ENCODE assay signal across 8 cellular contexts in genomic region chr18:711330-711692, GRCh38. TPM values are rescaled to one million over a fixed set of nuclear protein-coding genes. Genes with fewer than 3 reads are reported as not detected.
A peak's percentile ranks its signal among the peaks of the same experiment; 100 is the strongest.
DNase-seq lines count a peak whose midpoint lies in the region; ATAC-seq and TF ChIP-seq lines count a peak whose summit lies in the region.

No MANE protein-coding gene starts in this region.

- H3K4me3 Mint-ChIP-seq in activated naive CD4-positive, alpha-beta T cell treated with anti-CD3 and anti-CD28 coated beads, Interleukin-2, amount 50 U/mL, for 24 hours, result peak overlapping the region; percentile 90

- H2BK5ac ChIP-seq in IMR-90 (ENCODE audit: low read depth, low read length, poor library complexity, severe bottlenecking), result peak overlapping the region; percentile 16

- intact Hi-C loops in IMR-90 (cut with micrococcal nuclease), result loop anchor here (5.0 kb wide), 1 partner anchor 54 kb away; the partner anchor contains the start of gene TYMS
- intact Hi-C loops in right lobe of liver (cut with DNase I), result no loop called here
- intact Hi-C loops in transverse colon (cut with DNase I; ENCODE audit: low total_unique reads), result no loop called here

- H3K27me3 Mint-ChIP-seq in activated naive CD4-positive, alpha-beta T cell treated with anti-CD3 and anti-CD28 coated beads, Interleukin-2, amount 50 U/mL, for 24 hours, result no peaks in the 10 kb centered on the region

- H4K5ac ChIP-seq in IMR-90 (ENCODE audit: low read depth, low read length), result 0 out of 2 replicates have a peak overlapping the region, but pooled peaks have one; percentile 13

- H2AFZ ChIP-seq in IMR-90 (replicated peaks; ENCODE audit: low read length, poor library complexity), result peak overlapping the region; percentile 95

- peaks cover 8% of the 10 kb centered on the region for H3K36me3 Mint-ChIP-seq in activated naive CD4-positive, alpha-beta T cell treated with anti-CD3 and anti-CD28 coated beads, Interleukin-2, amount 50 U/mL, for 24 hours

- dilution Hi-C loops in IMR-90 (cut with HindIII; ENCODE audit: low sequenced_read_pairs, unreplicated experiment), result no loop called here

- peak overlapping the region; percentile 31 for H3K18ac ChIP-seq in IMR-90 (ENCODE audit: low read depth, low read length)

- peak overlapping the region; percentile 48 to 68 for H4K8ac ChIP-seq in IMR-90 (ENCODE audit: low read depth in 2 of 2, low read length in 2 of 2)

- no peak for TF ChIP-seq EP300 in transverse colon (IDR thresholded peaks at IDR 0.05; ENCODE audit: low read depth)

- BruUV-seq in IMR-90 (replicated peaks; lab: Mats Ljungman, UMichigan), result no TSS peak

- peaks cover 5% of the 10 kb centered on the region for H3K9me3 Mint-ChIP-seq in activated naive CD4-positive, alpha-beta T cell treated with anti-CD3 and anti-CD28 coated beads, Interleukin-2, amount 50 U/mL, for 24 hours

- no peak overlapping the region for H3K56ac ChIP-seq in IMR-90 (ENCODE audit: extremely low read depth, insufficient read depth, low read length)

- no peak for TF ChIP-seq RAD21 in IMR-90 (IDR thresholded peaks at IDR 0.05; ENCODE audit: low read length)

- no peak overlapping the region for H2BK15ac ChIP-seq in IMR-90 (ENCODE audit: low read depth, low read length)

- H2AK9ac ChIP-seq in IMR-90 (replicated peaks; ENCODE audit: low read depth, low read length, poor library complexity), result peak overlapping the region; percentile 95

- H3K9ac ChIP-seq in IMR-90 (ENCODE audit: low read depth, low read length), result peak overlapping the region; percentile 41

- H3K23ac ChIP-seq in IMR-90 (ENCODE audit: low read depth, low read length), result peak overlapping the region; percentile 62

- H3K4me3 ChIP-seq in IMR-90 (ENCODE audit: insufficient read depth, low read depth, low read length) (peak overlapping the region; percentile 54), brain microvascular endothelial cell (ENCODE audit: low read depth, low read length) (peak overlapping the region; percentile 73), right lobe of liver (peak overlapping the region; percentile 53 to 69 (median 60)), transverse colon (peak overlapping the region; percentile 49 to 73 (median 60))

- peaks cover 21 to 32% of the 10 kb centered on the region in 2 experiments for H3K79me1 ChIP-seq in IMR-90 (ENCODE audit: low read depth in 1 of 2, low read length in 2 of 2)

- peak overlapping the region; percentile 93 for H3K4me2 ChIP-seq in IMR-90 (ENCODE audit: low read depth, low read length)

- peaks cover 6% of the 10 kb centered on the region; the same call in 1 of the 2 replicates for H3K9me3 ChIP-seq in IMR-90 (ENCODE audit: control insufficient read depth, insufficient read depth, low read length)
- no peaks in the 10 kb centered on the region for H3K9me3 ChIP-seq in right lobe of liver
- H3K9me3 ChIP-seq in transverse colon, result no peaks in the 10 kb centered on the region

- H4K20me1 ChIP-seq in IMR-90 (ENCODE audit: insufficient read depth, low read length), result peaks cover 7% of the 10 kb centered on the region; the same call in 1 of the 2 replicates

- H3K27me3 ChIP-seq in IMR-90 (ENCODE audit: control insufficient read depth, insufficient read depth, low read length) (no peaks in the 10 kb centered on the region), brain microvascular endothelial cell (replicated peaks) (no peaks in the 10 kb centered on the region), right lobe of liver (no peaks in the 10 kb centered on the region), transverse colon (no peaks in the 10 kb centered on the region)

- POLR2A ChIA-PET in IMR-90 (lab: Charles Lee; ENCODE audit: unreplicated experiment), result no interaction called here

- peak overlapping the region; percentile 60 for H3K4ac ChIP-seq in IMR-90 (ENCODE audit: low read depth, low read length)

- H3K4me1 ChIP-seq in IMR-90 (ENCODE audit: control insufficient read depth, insufficient read depth, low read length), result no peaks in the 10 kb centered on the region
- H3K4me1 ChIP-seq in right lobe of liver, result peaks cover 0 to 7% (median 0%) of the 10 kb centered on the region in 4 donors
- peaks cover 0 to 19% (median 6%) of the 10 kb centered on the region in 4 donors for H3K4me1 ChIP-seq in transverse colon

- no peak for DNase-seq in activated naive CD4-positive, alpha-beta T cell treated with anti-CD3 and anti-CD28 coated beads, Interleukin-2, amount 50 U/mL, for 16 hours
- DNase-seq in IMR-90 (no peak), brain microvascular endothelial cell (no peak), right lobe of liver (no peak), transverse colon (peak; percentile 13), kidney glomerular epithelial cell (lab: John Stamatoyannopoulos, UW) (no peak)
- no peak for DNase-seq in activated CD4-positive, alpha-beta T cell treated with anti-CD3 and anti-CD28 coated beads, Interleukin-2, amount 50 U/mL, for 1 hour

- H3K4me1 Mint-ChIP-seq in activated naive CD4-positive, alpha-beta T cell treated with anti-CD3 and anti-CD28 coated beads, Interleukin-2, amount 50 U/mL, for 24 hours, result peaks cover 49% of the 10 kb centered on the region

- peak overlapping the region; percentile 17 for H3K14ac ChIP-seq in IMR-90 (replicated peaks; ENCODE audit: low read depth, low read length)

- WGBS in IMR-90 (ENCODE audit: extremely low coverage in 2 of 2, insufficient read length in 1 of 2), 2 experiments, result no CpG with 5 or more reads among the region's 8 CpGs
- WGBS in right lobe of liver (ENCODE audit: insufficient coverage, low coverage, low lambda C conversion rate, missing lambda C conversion rate), result 18% methylated on average over 8 of the region's 8 CpGs
- WGBS in transverse colon (ENCODE audit: low coverage in 1 of 2), 2 donors, result 9 to 14% methylated on average over 3 to 8 of the region's 8 CpGs

- peak overlapping the region; percentile 94 for H3K27ac Mint-ChIP-seq in activated naive CD4-positive, alpha-beta T cell treated with anti-CD3 and anti-CD28 coated beads, Interleukin-2, amount 50 U/mL, for 24 hours

- in situ Hi-C loops in IMR-90 (cut with MboI; ENCODE audit: low sequenced_read_pairs) (no loop called here), brain microvascular endothelial cell (cut with HindIII; ENCODE audit: low pct_ligation_motif_present, low sequenced_read_pairs) (no loop called here), transverse colon (cut with MboI; ENCODE audit: low pct_ligation_motif_present in 1 of 4, low pct_unique_long_range_greater_than_20kb in 1 of 4, low sequenced_read_pairs in 3 of 4) (no loop called here)

- TF ChIP-seq POLR2A in IMR-90 (IDR thresholded peaks at IDR 0.05; ENCODE audit: low read depth, low read length) (no peak), right lobe of liver (IDR thresholded peaks at IDR 0.05) (no peak), transverse colon (IDR thresholded peaks at IDR 0.05) (no peak)

- TF ChIP-seq CTCF in IMR-90 (conservative IDR thresholded peaks at IDR 0.05; ENCODE audit: low read depth, low read length) (no peak), brain microvascular endothelial cell (IDR thresholded peaks at IDR 0.05; ENCODE audit: low read depth, low read length, missing control alignments) (no peak), right lobe of liver (IDR thresholded peaks at IDR 0.05) (no peak), transverse colon (IDR thresholded peaks at IDR 0.05) (no peak)

- H3K9me1 ChIP-seq in IMR-90 (ENCODE audit: insufficient read depth, low read length), result peaks cover 4% of the 10 kb centered on the region

- peak overlapping the region; percentile 54 for H4K91ac ChIP-seq in IMR-90 (ENCODE audit: insufficient read depth, low read depth, low read length)

- peak overlapping the region; percentile 74; the same call in 1 of the 2 replicates for H2BK120ac ChIP-seq in IMR-90 (ENCODE audit: low read depth, low read length)

- H2AK5ac ChIP-seq in IMR-90 (ENCODE audit: low read depth, low read length), result peak overlapping the region; percentile 59

- H3K27ac ChIP-seq in IMR-90 (ENCODE audit: insufficient read depth, low read length), result peak overlapping the region; percentile 3; the same call in 1 of the 2 replicates
- H3K27ac ChIP-seq in brain microvascular endothelial cell, result peak overlapping the region; percentile 73
- H3K27ac ChIP-seq in right lobe of liver, result peak overlapping the region; percentile 84 to 95 (median 90)
- peak overlapping the region; percentile 80 to 91 (median 90) for H3K27ac ChIP-seq in transverse colon

- H3K36me3 ChIP-seq in IMR-90 (ENCODE audit: control insufficient read depth, insufficient read depth, low read length) (peaks cover 4% of the 10 kb centered on the region; the same call in 1 of the 2 replicates), brain microvascular endothelial cell (replicated peaks) (no peaks in the 10 kb centered on the region), right lobe of liver (peaks cover 0 to 2% (median 0%) of the 10 kb centered on the region in 4 donors), transverse colon (no peaks in the 10 kb centered on the region)

- no peak overlapping the region for H2BK20ac ChIP-seq in IMR-90 (ENCODE audit: low read depth, low read length)

- CTCF ChIA-PET in IMR-90 (lab: Yijun Ruan, JAX), result interaction anchor here (0.8 kb wide), 1 partner anchor 32 kb away, joined by 3 read pairs; no protein-coding TSS in a partner anchor

- peak; percentile 13 for ATAC-seq in IMR-90 (ENCODE audit: low read depth)
- peak in 1 of 4 donors; percentile 2 for ATAC-seq in right lobe of liver

TF ChIP-seq in IMR-90, 13 proteins besides CTCF, POLR2A, EP300 and RAD21 (continues in another document):
- TF ChIP-seq NFE2L2 (IDR thresholded peaks at IDR 0.05; ENCODE audit: low read depth, low read length) (no peak), MAFK (IDR thresholded peaks at IDR 0.05; ENCODE audit: low read depth, low read length) (no peak), CHD1 (IDR thresholded peaks at IDR 0.05; ENCODE audit: low read depth, low read length) (no peak), USF2 (IDR thresholded peaks at IDR 0.05; ENCODE audit: low read depth, low read length) (no peak)

RNA-seq across cellular contexts. Expression of gene ENOSF1, which starts 1.1 kb away (rescaled TPM):
- total RNA-seq in IMR-90 (2012; rRNA removed) (10.0 and 12.2 TPM in 2 replicates), right lobe of liver (10 to 100 TPM; 36.7 to 71.9 (median 58.5) TPM), transverse colon (10 to 100 TPM; 44.5 to 97.3 (median 74.2) TPM)
- 10.6 and 12.6 TPM in 2 replicates for polyA plus RNA-seq in IMR-90 (2012; rRNA removed)
- polyA plus RNA-seq in IMR-90 (2012; cell fraction: cytosol; rRNA removed), result 6.0 and 7.4 TPM in 2 replicates
- 75.1 and 113 TPM in 2 replicates for polyA plus RNA-seq in IMR-90 (2012; cell fraction: nucleus; rRNA removed; ENCODE audit: low replicate concordance)

RNA-seq across cellular contexts. Expression of gene TYMS, which starts 53.9 kb away (rescaled TPM):
- total RNA-seq in IMR-90 (2012; rRNA removed) (26.7 and 28.3 TPM in 2 replicates), right lobe of liver (10 to 100 TPM in 1 of 6 experiments, 1 to 10 TPM in 5; 1.1 to 14.9 (median 4.2) TPM), transverse colon (1 to 10 TPM; 3.2 to 5.9 (median 4.7) TPM)
- polyA plus RNA-seq in IMR-90 (2012; rRNA removed), result 92.2 and 96.9 TPM in 2 replicates
- polyA plus RNA-seq in IMR-90 (2012; cell fraction: cytosol; rRNA removed), result 43.9 and 50.3 TPM in 2 replicates
- polyA plus RNA-seq in IMR-90 (2012; cell fraction: nucleus; rRNA removed; ENCODE audit: low replicate concordance), result 21.3 and 23.1 TPM in 2 replicates

Comparison
In these comparisons a context has a peak if more than half of its experiments do, and no peak if none do; other contexts are left out.
1. H3K27ac ChIP-seq: peak in every context shown above with its lines; median percentile 90 in right lobe of liver; 90 in transverse colon; 73 in brain microvascular endothelial cell; 3 in IMR-90.